8 cellular contexts compared by ENCODE assay signal in genomic region chr19:40442328-40443130, GRCh38. TPM values are rescaled to one million over a fixed set of nuclear protein-coding genes. Genes with fewer than 3 reads are reported as not detected.
A peak's percentile ranks its signal among the peaks of the same experiment; 100 is the strongest.
DNase-seq lines count a peak whose midpoint lies in the region; ATAC-seq and TF ChIP-seq lines count a peak whose summit lies in the region.

No MANE protein-coding gene starts in this region.

- H3K4me3 ChIP-seq in Peyer's patch (peak overlapping the region; percentile 85 to 97 (median 90)), epithelial cell of proximal tubule (ENCODE audit: low read depth, low read length) (peak overlapping the region; percentile 83)

- H3K9me3 ChIP-seq in Peyer's patch = no peaks in the 10 kb centered on the region

- no peak for ATAC-seq in GM21723 (IDR thresholded peaks at IDR 0.05; ENCODE audit: unreplicated experiment)
- ATAC-seq in GM19035 (IDR thresholded peaks at IDR 0.05; ENCODE audit: unreplicated experiment) = no peak

- DNase-seq in Daoy (ENCODE audit: low read depth) = peak; percentile 28
- DNase-seq in Peyer's patch = no peak
- no peak for DNase-seq in epithelial cell of proximal tubule (ENCODE audit: low read depth)
- DNase-seq in progenitor cell of endocrine pancreas (ENCODE audit: low spot score, unreplicated experiment) = no peak
- DNase-seq in NOMO-1 (lab: John Stamatoyannopoulos, UW; ENCODE audit: unreplicated experiment in 2 of 2) = no peak
- no peak for DNase-seq in cerebellar cortex (ENCODE audit: low spot score)

- H3K4me3 Mint-ChIP-seq in progenitor cell of endocrine pancreas (ENCODE audit: low read depth) = peak overlapping the region; percentile 95

- no peaks in the 10 kb centered on the region for H3K27me3 Mint-ChIP-seq in progenitor cell of endocrine pancreas

- peaks cover 0 to 15% (median 0%) of the 10 kb centered on the region in 4 donors for H3K4me1 ChIP-seq in Peyer's patch

- TF ChIP-seq CTCF in Peyer's patch (IDR thresholded peaks at IDR 0.05) (no peak), epithelial cell of proximal tubule (conservative IDR thresholded peaks at IDR 0.05; ENCODE audit: low read depth, low read length) (no peak), progenitor cell of endocrine pancreas (IDR thresholded peaks at IDR 0.05; ENCODE audit: unreplicated experiment) (no peak)

- H3K27ac Mint-ChIP-seq in progenitor cell of endocrine pancreas = peak overlapping the region; percentile 97

- H3K27ac ChIP-seq in Peyer's patch = peak overlapping the region; percentile 95 to 99 (median 98)

- peaks cover 0 to 21% (median 0%) of the 10 kb centered on the region in 3 donors for H3K36me3 ChIP-seq in Peyer's patch

- peaks cover 17% of the 10 kb centered on the region for H3K4me1 Mint-ChIP-seq in progenitor cell of endocrine pancreas (ENCODE audit: low read depth)

- TF ChIP-seq POLR2A in Peyer's patch (IDR thresholded peaks at IDR 0.05) = no peak

- no peaks in the 10 kb centered on the region for H3K9me3 Mint-ChIP-seq in progenitor cell of endocrine pancreas (ENCODE audit: low read depth)

- peaks cover 7% of the 10 kb centered on the region for H3K36me3 Mint-ChIP-seq in progenitor cell of endocrine pancreas (ENCODE audit: insufficient read depth)

- no peaks in the 10 kb centered on the region for H3K27me3 ChIP-seq in Peyer's patch

RNA-seq across cellular contexts. Expression of gene SERTAD3, which starts 1.6 kb away (rescaled TPM):
- total RNA-seq in Daoy (2014; rRNA removed; shearing (Covaris generic)) = 13.8 and 16.8 TPM in 2 replicates
- total RNA-seq in Peyer's patch (10 to 100 TPM in 3 of 4 donors, 1 to 10 TPM in 1; 9.1 to 22.4 (median 15.2) TPM), epithelial cell of proximal tubule (11.3 and 18.1 TPM in 2 replicates), progenitor cell of endocrine pancreas (26.5 and 27.5 TPM in 2 replicates)

RNA-seq across cellular contexts. Expression of gene SERTAD1, which starts 16.7 kb away (rescaled TPM):
- 21.1 and 29.2 TPM in 2 replicates for total RNA-seq in Daoy (2014; rRNA removed; shearing (Covaris generic))
- total RNA-seq in Peyer's patch (10 to 100 TPM in 2 of 4 donors, 1 to 10 TPM in 2; 4.1 to 18.2 (median 11.6) TPM), epithelial cell of proximal tubule (14.2 and 14.5 TPM in 2 replicates), progenitor cell of endocrine pancreas (4.1 and 4.4 TPM in 2 replicates)

RNA-seq across cellular contexts. Expression of gene BLVRB, which starts 23.0 kb away (rescaled TPM):
- total RNA-seq in Daoy (2014; rRNA removed; shearing (Covaris generic)) = 49.4 and 52.4 TPM in 2 replicates
- 100 to 1,000 TPM; 148 to 277 (median 218) TPM for total RNA-seq in Peyer's patch
- 29.0 and 34.0 TPM in 2 replicates for total RNA-seq in epithelial cell of proximal tubule
- 14.0 and 16.4 TPM in 2 replicates for total RNA-seq in progenitor cell of endocrine pancreas

RNA-seq across cellular contexts. Expression of gene SPTBN4, which starts 24.3 kb away (rescaled TPM):
- total RNA-seq in Daoy (2014; rRNA removed; shearing (Covaris generic)) = 0.15 and 1.5 TPM in 2 replicates
- total RNA-seq in Peyer's patch (1 to 10 TPM in 2 of 4 donors, under 1 TPM in 2; 0.18 to 6.6 (median 2.0) TPM), epithelial cell of proximal tubule (0.14 and 0.17 TPM in 2 replicates), progenitor cell of endocrine pancreas (2.8 and 3.1 TPM in 2 replicates)

RNA-seq across cellular contexts. Expression of gene PRX, which starts 29.4 kb away (rescaled TPM):
- total RNA-seq in Daoy (2014; rRNA removed; shearing (Covaris generic)) = 0.71 and 1.6 TPM in 2 replicates
- total RNA-seq in Peyer's patch (1 to 10 TPM; 1.4 to 7.4 (median 3.0) TPM), epithelial cell of proximal tubule (0.80 and 1.3 TPM in 2 replicates), progenitor cell of endocrine pancreas (0.96 and 1.2 TPM in 2 replicates)
